In genomic region chr7:150992833-150993302, GRCh38 we compare ENCODE assay signal across 8 cellular contexts. TPM values are rescaled to one million over a fixed set of nuclear protein-coding genes. Genes with fewer than 3 reads are reported as not detected.
DNase-seq lines count a peak whose midpoint lies in the region; ATAC-seq and TF ChIP-seq lines count a peak whose summit lies in the region.

No MANE protein-coding gene starts in this region.

- H3K4me3 Mint-ChIP-seq in natural killer cell = no peak overlapping the region

- no peaks in the 10 kb centered on the region for H3K36me3 Mint-ChIP-seq in natural killer cell

- peak; percentile 49 for ATAC-seq in GM18519 (IDR thresholded peaks at IDR 0.05; ENCODE audit: low FRiP score, unreplicated experiment)
- ATAC-seq in HG03175 (IDR thresholded peaks at IDR 0.05; ENCODE audit: unreplicated experiment) = peak; percentile 55
- ATAC-seq in natural killer cell = peak in 2 of 3 donors; percentile 60 to 68
- no peak for ATAC-seq in stimulated activated naive CD8-positive, alpha-beta T cell treated with anti-CD3 and anti-CD28 coated beads, Interleukin-15, Interleukin-2, amounts not matched to agents 100 U/mL and 50 U/mL, for 24 hours
- no peak for ATAC-seq in GM21381 (IDR thresholded peaks at IDR 0.05; ENCODE audit: unreplicated experiment)
- no peak for ATAC-seq in HG03039 (IDR thresholded peaks at IDR 0.05; ENCODE audit: unreplicated experiment)

- intact Hi-C loops in natural killer cell (cut with micrococcal nuclease) = no loop called here

- H3K27ac Mint-ChIP-seq in natural killer cell = no peak overlapping the region

- peaks cover 0 to 5% of the 10 kb centered on the region in 2 donors for H3K9me3 Mint-ChIP-seq in natural killer cell

- no peaks in the 10 kb centered on the region for H3K36me3 ChIP-seq in adipocyte (ENCODE audit: control insufficient read depth, insufficient read depth, low read length, severe bottlenecking)

- no peak overlapping the region for H3K4me3 ChIP-seq in adipocyte (ENCODE audit: low read length)

- peaks cover 23% of the 10 kb centered on the region for H3K9me3 ChIP-seq in adipocyte (ENCODE audit: control insufficient read depth, low read length)

- H3K9ac ChIP-seq in adipocyte (ENCODE audit: low read length) = no peak overlapping the region

- H3K4me1 ChIP-seq in adipocyte (ENCODE audit: control insufficient read depth, insufficient read depth, low read length) = no peaks in the 10 kb centered on the region

- H3K4me1 Mint-ChIP-seq in natural killer cell = peaks cover 15 to 26% of the 10 kb centered on the region in 2 donors

- DNase-seq in adipocyte (ENCODE audit: low read depth) (peak; percentile 22), natural killer cell (no peak), HuH-7 (ENCODE audit: low spot score) (no peak)
- DNase-seq in stimulated activated naive CD8-positive, alpha-beta T cell treated with anti-CD3 and anti-CD28 coated beads, Interleukin-15, Interleukin-2, amounts not matched to agents 100 U/mL and 50 U/mL, for 24 hours = no peak

- H3K27me3 Mint-ChIP-seq in natural killer cell (ENCODE audit: low read depth in 2 of 2) = peaks cover 16 to 20% of the 10 kb centered on the region in 2 donors

- no peak for TF ChIP-seq CTCF in natural killer cell (IDR thresholded peaks at IDR 0.05)

- H3K27me3 ChIP-seq in adipocyte (replicated peaks; ENCODE audit: control insufficient read depth, insufficient read depth, low read length) = peaks cover 17% of the 10 kb centered on the region

RNA-seq across cellular contexts. Expression of gene NOS3, which starts 2.1 kb away (rescaled TPM):
- total RNA-seq in natural killer cell = 1 to 10 TPM; 2.6 to 5.9 (median 3.8) TPM

RNA-seq across cellular contexts. Expression of gene KCNH2, which starts 14.7 kb away (rescaled TPM):
- under 1 TPM in 2 of 3 donors, not detected in 1; 0.39 to 0.60 TPM for total RNA-seq in natural killer cell

RNA-seq across cellular contexts. Expression of gene ATG9B, which starts 31.4 kb away (rescaled TPM):
- total RNA-seq in natural killer cell = 1 to 10 TPM; 4.4 to 4.6 (median 4.5) TPM

RNA-seq across cellular contexts. Expression of gene ABCB8, which starts 35.4 kb away (rescaled TPM):
- total RNA-seq in natural killer cell = 10 to 100 TPM; 50.6 to 60.5 (median 53.7) TPM

RNA-seq across cellular contexts. Expression of gene ASIC3, which starts 55.5 kb away (rescaled TPM):
- 1 to 10 TPM; 5.7 to 7.9 (median 5.9) TPM for total RNA-seq in natural killer cell

Comparison
In these comparisons a context has a peak if more than half of its experiments do, and no peak if none do; other contexts are left out.
1. ATAC-seq: peak in GM18519 (single experiment), HG03175 (single experiment) and natural killer cell (2 of 3); none in stimulated activated naive CD8-positive, alpha-beta T cell treated with anti-CD3 and anti-CD28 coated beads, Interleukin-15, Interleukin-2, amounts not matched to agents 100 U/mL and 50 U/mL, for 24 hours (single experiment), GM21381 (single experiment) and HG03039 (single experiment).